In genomic region chr13:97266734-97267417, GRCh38 we compare ENCODE assay signal across 17 cellular contexts. TPM values are rescaled to one million over a fixed set of nuclear protein-coding genes. Genes with fewer than 3 reads are reported as not detected.
A peak's percentile ranks its signal among the peaks of the same experiment; 100 is the strongest.
DNase-seq lines count a peak whose midpoint lies in the region; ATAC-seq, FAIRE-seq and TF ChIP-seq lines count a peak whose summit lies in the region.
"Had no signal": no experiment of that assay in that cellular context is flagged by ENCODE, and none has a peak within 500 bp of the region (broad histone marks: within the 10 kb centered on the region; RNA-seq: fewer than 3 reads in every experiment).

No MANE protein-coding gene starts in this region.

- no peak for TF ChIP-seq RAD21 in A549 (conservative IDR thresholded peaks at IDR 0.05 in 1 of 2, IDR thresholded peaks at IDR 0.05 in 1 of 2)
- TF ChIP-seq RAD21 in SK-N-SH (IDR thresholded peaks at IDR 0.05; ENCODE audit: low read length), result no peak

- no peak overlapping the region for H3K4me3 ChIP-seq in A549
- peak overlapping the region in 1 of 2 experiments; percentile 43; a peak in 1 of 4 replicates for H3K4me3 ChIP-seq in SK-N-SH (ENCODE audit: low read depth in 2 of 2, low read length in 1 of 2)
- H3K4me3 ChIP-seq in esophagus squamous epithelium, result no peak overlapping the region
- no peak overlapping the region for H3K4me3 ChIP-seq in neural progenitor cell

- peaks cover 5% of the 10 kb centered on the region for H3K36me3 Mint-ChIP-seq in neural progenitor cell
- H3K36me3 Mint-ChIP-seq: IgD-negative memory B cell had no signal

- H4K20me1 ChIP-seq in SK-N-SH (ENCODE audit: insufficient read depth), result no peaks in the 10 kb centered on the region
- peaks cover 24% of the 10 kb centered on the region for H4K20me1 ChIP-seq in neural progenitor cell (ENCODE audit: low read depth)

- intact Hi-C loops in esophagus squamous epithelium (cut with DNase I), result no loop called here

- TF ChIP-seq POLR2A in A549 (IDR thresholded peaks at IDR 0.05; ENCODE audit: low read length), result no peak
- no peak for TF ChIP-seq POLR2A in esophagus squamous epithelium (IDR thresholded peaks at IDR 0.05)

- DNase-seq in A549 (ENCODE audit: low read depth in 1 of 2, low spot score in 1 of 2) (no peak), SK-N-SH (no peak), esophagus squamous epithelium (lab: John Stamatoyannopoulos, UW) (no peak), neural progenitor cell (ENCODE audit: low spot score) (peak; percentile 19)
- no peak for DNase-seq in central memory CD4-positive, alpha-beta T cell
- DNase-seq: activated effector memory CD4-positive, alpha-beta T cell treated with anti-CD3 and anti-CD28 coated beads, Interleukin-2, amount 50 U/mL, for 16 hours; aorta; Caco-2; HCEC 1CT; nucleus accumbens; small intestine had no signal

- H3K9ac ChIP-seq in SK-N-SH, result peak overlapping the region; percentile 42; the same call in 1 of the 2 replicates
- no peak overlapping the region for H3K9ac ChIP-seq in neural progenitor cell

- POLR2A ChIA-PET in A549 (lab: Yijun Ruan, JAX), result interaction anchor here (1.5 kb wide), 1 partner anchor 44 kb away, joined by 3 read pairs; no protein-coding TSS in a partner anchor
- POLR2A ChIA-PET in SK-N-SH (lab: Yijun Ruan, JAX), result no interaction called here

- H3F3A ChIP-seq in SK-N-SH (replicated peaks; ENCODE audit: insufficient read depth) (peaks cover 47% of the 10 kb centered on the region), neural progenitor cell (ENCODE audit: low read depth) (peaks cover 17% of the 10 kb centered on the region)

- H3K4me1 ChIP-seq in A549 (peaks cover 47% of the 10 kb centered on the region), SK-N-SH (ENCODE audit: control insufficient read depth in 1 of 2, insufficient read depth in 2 of 2, low read depth in 1 of 2, low read length in 1 of 2) (peaks cover 21 to 37% of the 10 kb centered on the region in 2 experiments), esophagus squamous epithelium (peaks cover 0 to 71% (median 39%) of the 10 kb centered on the region in 3 donors), neural progenitor cell (peaks cover 19% of the 10 kb centered on the region)

- CTCF ChIA-PET in A549 (lab: Yijun Ruan, JAX) (no interaction called here), SK-N-SH (lab: Yijun Ruan, JAX) (interaction anchor here (2.2 kb wide), 1 partner anchor 157 kb away, joined by 6 read pairs; no protein-coding TSS in a partner anchor)

- no peak for TF ChIP-seq CTCF in A549 (IDR thresholded peaks at IDR 0.05)
- TF ChIP-seq CTCF in SK-N-SH (IDR thresholded peaks at IDR 0.05), result no peak
- TF ChIP-seq CTCF in esophagus squamous epithelium (IDR thresholded peaks at IDR 0.05), result no peak
- TF ChIP-seq CTCF in neural progenitor cell (IDR thresholded peaks at IDR 0.05), result no peak

- peaks cover 3% of the 10 kb centered on the region for H3K9me3 Mint-ChIP-seq in neural progenitor cell
- H3K9me3 Mint-ChIP-seq: IgD-negative memory B cell; stimulated activated memory B cell treated with anti-CD40 and anti-IgM and Interleukin-4, amounts not matched to agents 10 μg/mL and 1 μg/mL and 100 μg/mL, for 72 hours had no signal

- no peak for FAIRE-seq in A549 (lab: Jason Lieb, UNC)
- FAIRE-seq: G401.6, small intestine had no signal

- TF ChIP-seq EP300 in A549 (IDR thresholded peaks at IDR 0.05) (no peak), SK-N-SH (IDR thresholded peaks at IDR 0.05; ENCODE audit: borderline replicate concordance in 1 of 2, low read depth in 1 of 2, low read length in 1 of 2) (peak in 1 of 2 experiments; percentile 55; a peak in 2 of 4 replicates)

- H3K9me3 ChIP-seq in A549 (no peaks in the 10 kb centered on the region), SK-N-SH (no peaks in the 10 kb centered on the region), esophagus squamous epithelium (no peaks in the 10 kb centered on the region), neural progenitor cell (ENCODE audit: low read depth) (no peaks in the 10 kb centered on the region)
- H3K9me3 ChIP-seq: Caco-2 had no signal

- peaks cover 5% of the 10 kb centered on the region for H3K27me3 Mint-ChIP-seq in neural progenitor cell (ENCODE audit: insufficient read depth, low read depth)
- H3K27me3 Mint-ChIP-seq: IgD-negative memory B cell; stimulated activated memory B cell treated with anti-CD40 and anti-IgM and Interleukin-4, amounts not matched to agents 10 μg/mL and 1 μg/mL and 100 μg/mL, for 72 hours had no signal

- H3K27ac Mint-ChIP-seq in neural progenitor cell, result peak overlapping the region; percentile 72
- H3K27ac Mint-ChIP-seq: IgD-negative memory B cell; stimulated activated memory B cell treated with anti-CD40 and anti-IgM and Interleukin-4, amounts not matched to agents 10 μg/mL and 1 μg/mL and 100 μg/mL, for 72 hours had no signal

- H3K27me3 ChIP-seq in SK-N-SH (ENCODE audit: insufficient read depth) (no peaks in the 10 kb centered on the region), esophagus squamous epithelium (no peaks in the 10 kb centered on the region), neural progenitor cell (no peaks in the 10 kb centered on the region)

- peak overlapping the region; percentile 28 for H3K4me3 Mint-ChIP-seq in neural progenitor cell
- H3K4me3 Mint-ChIP-seq: IgD-negative memory B cell; stimulated activated memory B cell treated with anti-CD40 and anti-IgM and Interleukin-4, amounts not matched to agents 10 μg/mL and 1 μg/mL and 100 μg/mL, for 72 hours had no signal

- no peak overlapping the region for H2AFZ ChIP-seq in SK-N-SH (ENCODE audit: low read depth)
- no peak overlapping the region for H2AFZ ChIP-seq in neural progenitor cell (replicated peaks)

- WGBS in A549 (ENCODE audit: missing lambda C conversion rate), result 84% methylated on average over 8 of the region's 8 CpGs
- WGBS in SK-N-SH (ENCODE audit: low lambda C conversion rate), result 50% methylated on average over 8 of the region's 8 CpGs
- 47 to 53% methylated on average over 8 of the region's 8 CpGs for WGBS in esophagus squamous epithelium, 2 donors

- peak overlapping the region; percentile 31 for H3K4me2 ChIP-seq in A549
- H3K4me2 ChIP-seq in SK-N-SH, result peak overlapping the region; percentile 63
- peak overlapping the region; percentile 42 for H3K4me2 ChIP-seq in neural progenitor cell

- no peaks in the 10 kb centered on the region for H3K9me2 ChIP-seq in SK-N-SH

- H3K36me3 ChIP-seq in SK-N-SH (replicated peaks in 1 of 2; ENCODE audit: control insufficient read depth in 1 of 2, insufficient read depth in 2 of 2, low read length in 1 of 2) (peaks cover 6 to 34% of the 10 kb centered on the region in 2 experiments), esophagus squamous epithelium (peaks cover 0 to 4% (median 0%) of the 10 kb centered on the region in 3 donors), neural progenitor cell (no peaks in the 10 kb centered on the region)

- peaks cover 23% of the 10 kb centered on the region for H3K4me1 Mint-ChIP-seq in neural progenitor cell

- H3K79me2 ChIP-seq in SK-N-SH (ENCODE audit: insufficient read depth) (peaks cover 100% of the 10 kb centered on the region), neural progenitor cell (ENCODE audit: low read depth) (no peaks in the 10 kb centered on the region)

- ATAC-seq in A549 (no peak), GM18861 (IDR thresholded peaks at IDR 0.05; ENCODE audit: unreplicated experiment) (no peak), HG03175 (IDR thresholded peaks at IDR 0.05; ENCODE audit: unreplicated experiment) (no peak), GM19452 (IDR thresholded peaks at IDR 0.05; ENCODE audit: unreplicated experiment) (no peak)
- ATAC-seq: stimulated activated memory B cell treated with anti-CD40 and anti-IgM and Interleukin-4, amounts not matched to agents 10 μg/mL and 1 μg/mL and 100 μg/mL, for 72 hours had no signal

- H3K27ac ChIP-seq in A549 (peak overlapping the region in 1 of 2 experiments; percentile 80; a peak in 4 of 6 replicates), SK-N-SH (ENCODE audit: low read depth in 2 of 2, low read length in 1 of 2) (peak overlapping the region; percentile 58 to 90; a peak in 3 of 4 replicates), esophagus squamous epithelium (peak overlapping the region in 3 of 4 donors; percentile 40 to 49 (median 47)), neural progenitor cell (no peak overlapping the region)

TF ChIP-seq in A549, 52 proteins besides CTCF, POLR2A, EP300 and RAD21:
- TF ChIP-seq NFE2L2 (conservative IDR thresholded peaks at IDR 0.05; ENCODE audit: low read length) (no peak), TFCP2L1 (CRISPR knock-in tag; IDR thresholded peaks at IDR 0.05) (no peak), BHLHE40 (IDR thresholded peaks at IDR 0.05; ENCODE audit: low read depth, low read length) (no peak), ZNF302 (CRISPR knock-in tag; IDR thresholded peaks at IDR 0.05) (no peak)

TF ChIP-seq in SK-N-SH, 30 proteins besides CTCF, POLR2A, EP300 and RAD21:
- TF ChIP-seq RXRA (IDR thresholded peaks at IDR 0.05; ENCODE audit: borderline replicate concordance, low read depth) (peak; percentile 14; the same call in 1 of the 2 replicates), GABPA (IDR thresholded peaks at IDR 0.05; ENCODE audit: low read depth) (no peak), FOSL2 (IDR thresholded peaks at IDR 0.05; ENCODE audit: borderline replicate concordance, low read depth) (0 out of 2 replicates have a peak, but pooled peaks have one; percentile 15), PBX3 (IDR thresholded peaks at IDR 0.05) (0 out of 2 replicates have a peak, but pooled peaks have one; percentile 4)

RNA-seq across cellular contexts. Expression of gene MBNL2, which starts 44.7 kb away (rescaled TPM):
- polyA plus RNA-seq in A549 (2011; rRNA removed) (20.6 and 25.9 TPM in 2 replicates), A549 (2017; fragmentation: RNase III; extraction: RNeasy Plus Mini Kit Qiagen cat#74134 plus additional on column Dnase treatment) (15.4 to 21.3 TPM (median 18.7 TPM) in 3 replicates), SK-N-SH (2012; rRNA removed) (24.5 and 27.9 TPM in 2 replicates)
- polyA plus RNA-seq in A549 (2012; cell fraction: cytosol; rRNA removed), result 4.6 and 6.1 TPM in 2 replicates
- 6.1 and 8.6 TPM in 2 replicates for polyA plus RNA-seq in A549 (2012; cell fraction: nucleus; rRNA removed)
- polyA minus RNA-seq in A549 (2011; rRNA and poly(A)+ RNA removed), result 37.8 and 44.0 TPM in 2 replicates
- 38.4 and 46.6 TPM in 2 replicates for polyA plus RNA-seq in SK-N-SH (2012; cell fraction: cytosol; rRNA removed)
- 21.4 and 39.6 TPM in 2 replicates for polyA plus RNA-seq in SK-N-SH (2012; cell fraction: nucleus; rRNA removed)
- total RNA-seq in esophagus squamous epithelium (10 to 100 TPM; 18.3 to 58.7 (median 29.7) TPM), neural progenitor cell (ENCODE audit: low replicate concordance) (19.6 and 25.0 TPM in 2 replicates)

Comparison
In these comparisons a context has a peak if more than half of its experiments do, and no peak if none do; other contexts are left out.
1. Of the 12 proteins assayed by ChIP-seq in both A549 and SK-N-SH: peak only in A549: none; only in SK-N-SH: FOSL2 and PBX3; in both: none; in neither: 9; mixed calls (peak in some experiments, not most) for 1.